Comparison of ENCODE assay signal across 36 cellular contexts in the genomic region with DNA sequence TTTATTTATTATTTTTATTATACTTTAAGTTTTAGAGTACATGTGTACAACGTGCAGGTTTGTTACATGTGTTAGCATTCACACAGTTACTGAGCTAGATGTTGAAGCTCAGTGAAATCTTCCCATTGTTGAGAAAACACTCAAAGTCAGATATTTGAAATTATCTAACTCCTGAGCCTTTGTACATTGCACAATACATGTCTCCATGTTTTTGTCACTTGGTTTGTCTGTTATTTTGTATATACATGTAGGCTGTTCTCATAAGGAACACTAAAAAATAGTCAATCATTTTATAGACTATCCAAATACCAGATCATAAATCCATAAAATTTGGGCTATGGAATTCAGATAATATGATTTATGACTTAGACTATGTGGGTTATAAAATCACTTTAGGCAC.
"Had no signal": no experiment of that assay in that cellular context is flagged by ENCODE, and none has a peak within 500 bp of the region (broad histone marks: within the 10 kb centered on the region; RNA-seq: fewer than 3 reads in every experiment).

No MANE protein-coding gene starts in this region.

- H3K27me3 ChIP-seq: MG63 had no signal

- H3K9me3 ChIP-seq: MG63 had no signal

- H3K4me3 ChIP-seq: MG63 had no signal

- H3K36me3 ChIP-seq: MG63 had no signal

- DNase-seq: Karpas-422, Kasumi-1, MG63, MM.1S, MV-4-11, NCI-H1048, NCI-H1092, NCI-H1092 treated with DMSO at 0.1 percent for 48 hours, NCI-H1105, NCI-H1105 treated with DMSO at 0.1 percent for 48 hours, NCI-H1417, NCI-H1417 treated with DMSO at 0.1 percent for 48 hours, NCI-H1436, NCI-H1436 treated with DMSO at 0.1 percent for 48 hours, NCI-H146, NCI-H1694, NCI-H1694 treated with DMSO at 0.1 percent for 48 hours, NCI-H187, NCI-H187 treated with DMSO at 0.1 percent for 48 hours, NCI-H1930, NCI-H2029, NCI-H2029 treated with DMSO at 0.1 percent for 48 hours, NCI-H2081, NCI-H2081 treated with DMSO at 0.1 percent for 48 hours, NCI-H2107, NCI-H2171, NCI-H2171 treated with DMSO at 0.1 percent for 48 hours, NCI-H2227 treated with DMSO at 0.1 percent for 48 hours, NCI-H226, NCI-H345, NCI-H446, NCI-H446 treated with DMSO at 0.1 percent for 48 hours, NCI-H510A, NCI-H510A treated with DMSO at 0.1 percent for 48 hours, NCI-H524, NCI-H524 treated with DMSO at 0.1 percent for 48 hours had no signal
